In genomic region chr4:177220376-177220775, GRCh38 we compare ENCODE assay signal across 17 cellular contexts.
DNase-seq lines count a peak whose midpoint lies in the region; TF ChIP-seq lines count a peak whose summit lies in the region.
"Had no signal": no experiment of that assay in that cellular context is flagged by ENCODE, and none has a peak within 500 bp of the region (broad histone marks: within the 10 kb centered on the region; RNA-seq: fewer than 3 reads in every experiment).

No MANE protein-coding gene starts in this region.

- DNase-seq in AG10803 (ENCODE audit: low read depth) (peak; percentile 51), KBM-7 (peak; percentile 8), astrocyte of the hippocampus (ENCODE audit: low read depth, low spot score) (peak; percentile 10), fibroblast of the aortic adventitia (ENCODE audit: low read depth) (peak; percentile 74), NCI-H128 (lab: John Stamatoyannopoulos, UW; ENCODE audit: unreplicated experiment) (no peak), epidermal melanocyte (ENCODE audit: insufficient read length, low spot score) (no peak), NCI-H774 (lab: John Stamatoyannopoulos, UW) (no peak), GF-D8 (lab: John Stamatoyannopoulos, UW) (no peak)
- DNase-seq: activated naive CD8-positive, alpha-beta T cell treated with anti-CD3 and anti-CD28 coated beads, Interleukin-2, amount 50 U/mL, for 24 hours; CD8-positive, alpha-beta T cell; lower lobe of right lung; NCI-H1092 treated with DMSO at 0.1 percent for 48 hours; NCI-H2171 treated with DMSO at 0.1 percent for 48 hours; NCI-H82; right lobe of liver; stimulated activated naive CD8-positive, alpha-beta T cell treated with anti-CD3 and anti-CD28 coated beads, Interleukin-15, amount 100 ng/mL, for 72 hours; T-cell had no signal

- no peak for TF ChIP-seq CTCF in AG10803 (conservative IDR thresholded peaks at IDR 0.05; ENCODE audit: low read length)
- TF ChIP-seq CTCF in fibroblast of the aortic adventitia (IDR thresholded peaks at IDR 0.05; ENCODE audit: insufficient read depth, low read length), result no peak

- in situ Hi-C loops in KBM-7 (cut with MboI; ENCODE audit: low pct_unique_long_range_greater_than_20kb, low sequenced_read_pairs), result no loop called here

- no peak overlapping the region for H3K4me3 ChIP-seq in AG10803 (ENCODE audit: low read length)
- H3K4me3 ChIP-seq in fibroblast of the aortic adventitia (ENCODE audit: low read depth, low read length), result no peak overlapping the region
- H3K4me3 ChIP-seq: lower lobe of right lung, right lobe of liver had no signal

Comparison
In these comparisons a context has a peak if more than half of its experiments do, and no peak if none do; other contexts are left out.
1. DNase-seq: peak in AG10803 (single experiment), KBM-7 (single experiment), astrocyte of the hippocampus (single experiment) and fibroblast of the aortic adventitia (single experiment); none in NCI-H128 (single experiment), epidermal melanocyte (single experiment), NCI-H774 (single experiment) and GF-D8 (single experiment).